23 cellular contexts compared by ENCODE assay signal in the genomic region with DNA sequence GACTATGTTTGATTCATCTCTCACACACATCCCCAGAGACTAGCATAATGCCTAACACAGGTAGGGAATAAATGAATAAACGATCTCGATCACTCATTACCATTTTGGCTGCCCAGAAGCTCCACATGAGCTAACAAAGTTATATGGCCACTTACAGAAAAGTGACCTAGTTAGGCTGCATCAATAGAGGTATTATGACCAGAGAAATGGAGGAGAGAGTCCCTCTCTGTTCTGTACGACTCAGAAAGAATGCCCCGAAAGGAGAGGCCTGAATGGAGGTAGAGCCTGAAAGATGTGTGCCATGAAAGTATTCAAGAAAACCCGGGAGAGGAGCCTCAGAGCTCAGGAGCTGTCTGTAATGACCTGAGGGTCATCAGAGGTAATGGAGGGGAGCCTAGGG.
"Had no signal": no experiment of that assay in that cellular context is flagged by ENCODE, and none has a peak within 500 bp of the region (broad histone marks: within the 10 kb centered on the region; RNA-seq: fewer than 3 reads in every experiment).

No MANE protein-coding gene starts in this region.

- H3K4me1 ChIP-seq: esophagus muscularis mucosa, foreskin keratinocyte, gastroesophageal sphincter, heart left ventricle, left lung, lower lobe of right lung had no signal

- H3K4me3 ChIP-seq: coronary artery, dorsolateral prefrontal cortex, esophagus muscularis mucosa, gastroesophageal sphincter, heart left ventricle, hepatocyte, left lung, lower lobe of right lung, mucosa of descending colon had no signal

- H3K27ac ChIP-seq: coronary artery, dorsolateral prefrontal cortex, esophagus muscularis mucosa, foreskin keratinocyte, gastroesophageal sphincter, heart left ventricle, hepatocyte, left lung, lower lobe of right lung had no signal

- H2AFZ ChIP-seq: hepatocyte had no signal

- H3K9me3 ChIP-seq: esophagus muscularis mucosa, gastroesophageal sphincter, heart left ventricle, left lung, lower lobe of right lung, mucosa of descending colon had no signal

- FAIRE-seq: colon, endothelial cell of umbilical vein, frontal cortex, islet of Langerhans, keratinocyte had no signal

- DNase-seq: dermis blood vessel endothelial cell; dorsolateral prefrontal cortex; effector CD4-positive, alpha-beta T cell; effector memory CD4-positive, alpha-beta T cell; foreskin keratinocyte; heart left ventricle; hypothalamus; left cardiac atrium; left lung; left ventricle myocardium superior; lower lobe of right lung; mesenchymal stem cell; mucosa of descending colon; naive B cell had no signal

- H3K27me3 ChIP-seq: foreskin keratinocyte had no signal

- H3K79me2 ChIP-seq: hepatocyte had no signal

- ATAC-seq: foreskin keratinocyte, gastroesophageal sphincter, heart left ventricle, left cardiac atrium, left lung, left ventricle myocardium superior, lower lobe of right lung, mucosa of descending colon had no signal

- H3K36me3 ChIP-seq: esophagus muscularis mucosa, gastroesophageal sphincter, heart left ventricle, left lung, lower lobe of right lung had no signal

- H3K4me2 ChIP-seq: hepatocyte had no signal
